ENCODE assay signal across 8 cellular contexts in genomic region chr3:125682610-125683009, GRCh38.
DNase-seq lines count a peak whose midpoint lies in the region; ATAC-seq, FAIRE-seq and TF ChIP-seq lines count a peak whose summit lies in the region.
"Not testable (repeated sequence)": the region's sequence is repeated elsewhere in the genome, so short reads cannot be mapped to it uniquely, and the experiment has no call there.

No MANE protein-coding gene starts in this region.

- H3K36me3 ChIP-seq in adipocyte (ENCODE audit: control insufficient read depth, insufficient read depth, low read length, severe bottlenecking); endodermal cell (ENCODE audit: control insufficient read depth, insufficient read depth, low read length); left lung; skeletal muscle tissue (ENCODE audit: control insufficient read depth in 3 of 3, insufficient read depth in 3 of 3, low read length in 3 of 3); vagina: not testable (repeated sequence)

- not testable (repeated sequence) for H3K27me3 Mint-ChIP-seq in endodermal cell (ENCODE audit: insufficient read depth)

- not testable (repeated sequence) for H3K36me3 Mint-ChIP-seq in endodermal cell (ENCODE audit: low read depth)

- not testable (repeated sequence) for H3K4me3 Mint-ChIP-seq in endodermal cell

- H3K9me3 ChIP-seq in adipocyte (ENCODE audit: control insufficient read depth, low read length); endodermal cell (ENCODE audit: control insufficient read depth, low read length); left lung; skeletal muscle tissue (ENCODE audit: control insufficient read depth in 3 of 3, low read length in 3 of 3); vagina: not testable (repeated sequence)

- not testable (repeated sequence) for H3K9me3 Mint-ChIP-seq in endodermal cell

- peak; percentile 33 for FAIRE-seq in GM19239 (lab: Jason Lieb, UNC)

- WGBS in endodermal cell (ENCODE audit: insufficient coverage in 1 of 2, insufficient read length in 1 of 2), 2 experiments: 86 to 90% methylated on average over 4 of the region's 4 CpGs

- peak overlapping the region; percentile 76 for H3K27ac Mint-ChIP-seq in endodermal cell

- not testable (repeated sequence) for H3K27ac ChIP-seq in endodermal cell (ENCODE audit: low read depth, low read length)
- H3K27ac ChIP-seq in left lung (peak overlapping the region in 1 of 2 donors; percentile 28), skeletal muscle tissue (ENCODE audit: low read depth, low read length) (peak overlapping the region; percentile 19), vagina (peak overlapping the region; percentile 27)

- TF ChIP-seq POLR2A in vagina (IDR thresholded peaks at IDR 0.05): not testable (repeated sequence)

- H3K27me3 ChIP-seq in adipocyte (replicated peaks; ENCODE audit: control insufficient read depth, insufficient read depth, low read length); endodermal cell (ENCODE audit: control insufficient read depth, insufficient read depth, low read length, poor library complexity, severe bottlenecking); left lung; skeletal muscle tissue (ENCODE audit: control insufficient read depth in 3 of 3, insufficient read depth in 3 of 3, low read length in 3 of 3); vagina: not testable (repeated sequence)

- TF ChIP-seq CTCF in endodermal cell (conservative IDR thresholded peaks at IDR 0.05); left lung (IDR thresholded peaks at IDR 0.05); omental fat pad (IDR thresholded peaks at IDR 0.05); vagina (IDR thresholded peaks at IDR 0.05): not testable (repeated sequence)

- ATAC-seq in Right ventricle myocardium inferior: peak; percentile 60
- ATAC-seq in left lung: peak; percentile 10
- peak; percentile 90 for ATAC-seq in omental fat pad (ENCODE audit: low FRiP score)

- H3K9ac ChIP-seq in adipocyte (ENCODE audit: low read length); endodermal cell (ENCODE audit: extremely low read depth, low read length, poor library complexity, severe bottlenecking); skeletal muscle tissue (ENCODE audit: low read depth in 1 of 3, low read length in 3 of 3): not testable (repeated sequence)

- H3K4me3 ChIP-seq in adipocyte (ENCODE audit: low read length); endodermal cell (ENCODE audit: low read length); left lung; skeletal muscle tissue (ENCODE audit: low read length in 3 of 3); vagina: not testable (repeated sequence)

- H3K4me1 Mint-ChIP-seq in endodermal cell: peaks cover 20% of the 10 kb centered on the region

- H3K4me1 ChIP-seq in adipocyte (ENCODE audit: control insufficient read depth, insufficient read depth, low read length) (peaks cover 13% of the 10 kb centered on the region), endodermal cell (ENCODE audit: control insufficient read depth, insufficient read depth, low read length) (peaks cover 11% of the 10 kb centered on the region)
- not testable (repeated sequence) for H3K4me1 ChIP-seq in left lung; skeletal muscle tissue (ENCODE audit: control insufficient read depth in 3 of 3, insufficient read depth in 3 of 3, low read length in 3 of 3); vagina

- DNase-seq in GM19239 (ENCODE audit: insufficient read length, low spot score); endodermal cell; Right ventricle myocardium inferior (ENCODE audit: missing footprints); left lung; omental fat pad (ENCODE audit: low spot score); vagina (ENCODE audit: extremely low spot score in 2 of 2): not testable (repeated sequence)
- peak; percentile 12 for DNase-seq in adipocyte (ENCODE audit: low read depth)

- intact Hi-C loops in Right ventricle myocardium inferior (cut with DNase I); left lung (cut with DNase I); vagina (cut with DNase I): not testable (repeated sequence)

Comparison
In these comparisons a context has a peak if more than half of its experiments do, and no peak if none do; other contexts are left out.
1. ATAC-seq: peak in every context shown above with its lines; median percentile 90 in omental fat pad; 60 in Right ventricle myocardium inferior; 10 in left lung.